In the genomic region with DNA sequence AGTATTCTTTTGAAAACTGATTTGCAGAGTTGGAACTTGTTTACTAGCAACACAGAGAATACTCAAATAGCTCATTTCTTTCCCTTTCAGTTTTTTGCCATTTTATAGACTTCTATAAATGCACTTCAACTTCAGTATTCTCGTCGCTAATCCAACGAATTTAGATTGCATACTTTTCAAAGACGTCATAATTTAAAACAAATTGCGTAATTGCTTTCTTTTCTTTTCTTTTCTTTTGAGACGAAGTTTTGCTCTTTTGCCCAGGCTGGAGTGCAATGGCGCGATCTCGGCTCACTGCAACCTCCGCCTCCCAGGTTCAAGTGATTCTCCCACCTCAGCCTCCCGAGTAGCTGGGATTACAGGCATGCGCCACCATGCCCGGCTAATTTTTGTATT, we compare ENCODE assay signal across 1 cellular context.
A peak's percentile ranks its signal among the peaks of the same experiment; 100 is the strongest.
TF ChIP-seq lines count a peak whose summit lies in the region.

No MANE protein-coding gene starts in this region.

TF ChIP-seq in IMR-90, 13 proteins besides CTCF, POLR2A, EP300 and RAD21:
- peak; percentile 70 for TF ChIP-seq CEBPB (IDR thresholded peaks at IDR 0.05; ENCODE audit: low read depth, low read length)
